1 cellular context compared by ENCODE assay signal in genomic region chr3:49454457-49454856, GRCh38.
TF ChIP-seq lines count a peak whose summit lies in the region.

No MANE protein-coding gene starts in this region.

TF ChIP-seq in endothelial cell of umbilical vein, 7 proteins besides CTCF, POLR2A, EP300 and RAD21:
- TF ChIP-seq MAX (IDR thresholded peaks at IDR 0.05; ENCODE audit: insufficient read depth, insufficient read length) = no peak
- TF ChIP-seq EZH2 (IDR thresholded peaks at IDR 0.05; ENCODE audit: borderline replicate concordance, low read depth, low read length, severe bottlenecking) = no peak
- no peak for TF ChIP-seq JUN (IDR thresholded peaks at IDR 0.05; ENCODE audit: borderline replicate concordance, insufficient read depth, insufficient read length, low read depth)
- TF ChIP-seq GATA2 (IDR thresholded peaks at IDR 0.05; ENCODE audit: insufficient read depth, insufficient read length, low read depth, low read length) = no peak
- TF ChIP-seq FOS (IDR thresholded peaks at IDR 0.05; ENCODE audit: borderline replicate concordance, insufficient read depth, low read length) = no peak
- no peak for TF ChIP-seq POLR2AphosphoS5 (IDR thresholded peaks at IDR 0.05; ENCODE audit: insufficient read depth, low read depth, low read length)
- no peak for TF ChIP-seq MYC (IDR thresholded peaks at IDR 0.05; ENCODE audit: low read depth, low read length)
